In genomic region chr7:123086910-123087309, GRCh38 we compare ENCODE assay signal across 2 cellular contexts.
DNase-seq lines count a peak whose midpoint lies in the region; ATAC-seq, FAIRE-seq and TF ChIP-seq lines count a peak whose summit lies in the region.
"Not testable (repeated sequence)": the region's sequence is repeated elsewhere in the genome, so short reads cannot be mapped to it uniquely, and the experiment has no call there.

No MANE protein-coding gene starts in this region.

- POLR2A ChIA-PET in HEK293 (lab: Yijun Ruan, JAX); K562 (lab: Yijun Ruan, JAX): not testable (repeated sequence)

- not testable (repeated sequence) for H3K79me2 ChIP-seq in K562 (ENCODE audit: control insufficient read depth, insufficient read depth, low read length)

- not testable (repeated sequence) for TF ChIP-seq CTCF in HEK293 (tag by site-specific recombination; IDR thresholded peaks at IDR 0.05); K562 (IDR thresholded peaks at IDR 0.05 in 2 of 3, conservative IDR thresholded peaks at IDR 0.05 in 1 of 3; ENCODE audit: insufficient read depth in 2 of 3, low read depth in 1 of 3, low read length in 3 of 3)

- ATAC-seq in K562 = not testable (repeated sequence)

- WGBS in K562 (ENCODE audit: insufficient coverage, low coverage, missing lambda C conversion rate) = 0% methylated on average over 1 of the region's 1 CpG

- not testable (repeated sequence) for FAIRE-seq in K562 (lab: Jason Lieb, UNC)

- H3K27me3 ChIP-seq in K562 (ENCODE audit: control insufficient read depth in 2 of 2, insufficient read depth in 2 of 2, low read length in 2 of 2) = not testable (repeated sequence)

- H3K9ac ChIP-seq in K562 (ENCODE audit: insufficient read depth in 1 of 2, low read depth in 2 of 2, low read length in 2 of 2) = not testable (repeated sequence)

- not testable (repeated sequence) for TF ChIP-seq RAD21 in K562 (CRISPR knock-in tag; conservative IDR thresholded peaks at IDR 0.05 in 1 of 2, IDR thresholded peaks at IDR 0.05 in 1 of 2)

- in situ Hi-C loops in K562 (cut with MboI) = not testable (repeated sequence)

- not testable (repeated sequence) for H3K4me1 ChIP-seq in HEK293 (ENCODE audit: control insufficient read depth, insufficient read depth, low read length); K562 (replicated peaks in 1 of 2; ENCODE audit: control insufficient read depth in 2 of 2, insufficient read depth in 2 of 2, low read length in 2 of 2)

- CTCF ChIA-PET in HEK293 (lab: Yijun Ruan, JAX); K562 (lab: Yijun Ruan, JAX; ENCODE audit: low intra/inter-chr PET ratio): not testable (repeated sequence)

- H3K9me3 ChIP-seq in HEK293 (ENCODE audit: control insufficient read depth, insufficient read depth, low read depth, low read length); K562 (replicated peaks; ENCODE audit: control insufficient read depth, insufficient read depth, low read depth, low read length): not testable (repeated sequence)

- not testable (repeated sequence) for TF ChIP-seq POLR2A in K562 (conservative IDR thresholded peaks at IDR 0.05)

- not testable (repeated sequence) for H3K4me3 ChIP-seq in HEK293 (ENCODE audit: low read depth, low read length); K562

- H3K4me2 ChIP-seq in K562 (ENCODE audit: insufficient read depth, low read length) = not testable (repeated sequence)

- DNase-seq in K562 (ENCODE audit: extremely low read depth in 1 of 4, low spot score in 3 of 4) = not testable (repeated sequence)

- not testable (repeated sequence) for H3K9me1 ChIP-seq in K562 (ENCODE audit: control insufficient read depth, insufficient read depth, low read length)

- not testable (repeated sequence) for TF ChIP-seq EP300 in K562 (IDR thresholded peaks at IDR 0.05; ENCODE audit: low read length)

- H3K27ac ChIP-seq in HEK293 (ENCODE audit: extremely low read depth, low read depth, low read length); K562 (ENCODE audit: extremely low read depth, low read depth, low read length): not testable (repeated sequence)

- not testable (repeated sequence) for H3K36me3 ChIP-seq in HEK293 (ENCODE audit: control insufficient read depth in 2 of 2, insufficient read depth in 1 of 2, low read length in 2 of 2); K562 (ENCODE audit: control insufficient read depth, insufficient read depth, low read length)

- not testable (repeated sequence) for H2AFZ ChIP-seq in K562 (ENCODE audit: low read depth, low read length)

- not testable (repeated sequence) for BruUV-seq in K562 (replicated peaks; lab: Mats Ljungman, UMichigan)

- H4K20me1 ChIP-seq in K562 (replicated peaks; ENCODE audit: control insufficient read depth, insufficient read depth, low read length) = not testable (repeated sequence)

- intact Hi-C loops in K562 (cut with micrococcal nuclease) = not testable (repeated sequence)

TF ChIP-seq in HEK293, 187 proteins besides CTCF, POLR2A, EP300 and RAD21:
- peak; percentile 83 for TF ChIP-seq ZNF146 (tag by site-specific recombination; IDR thresholded peaks at IDR 0.05)
- TF ChIP-seq ZNF280D (tag by site-specific recombination; IDR thresholded peaks at IDR 0.05) = peak; percentile 83; the same call in 1 of the 2 replicates

TF ChIP-seq in K562, 482 proteins besides CTCF, POLR2A, EP300 and RAD21:
- TF ChIP-seq RBM25 (IDR thresholded peaks at IDR 0.05; ENCODE audit: low read depth, low read length, severe bottlenecking) (peak; percentile 20), ZNF146 (CRISPR knock-in tag; IDR thresholded peaks at IDR 0.05; ENCODE audit: unreplicated experiment) (peak; percentile 89)
TF ChIP-seq in K562: peak in this region for 2; not testable (repeated sequence) for 480.
